In genomic region chr15:82111918-82112317, GRCh38 we compare ENCODE assay signal across 1 cellular context.
TF ChIP-seq lines count a peak whose summit lies in the region.

No MANE protein-coding gene starts in this region.

TF ChIP-seq in IMR-90, 13 proteins besides CTCF, POLR2A, EP300 and RAD21:
- TF ChIP-seq ELK1 (IDR thresholded peaks at IDR 0.05; ENCODE audit: borderline replicate concordance, low read depth, low read length) (no peak), RFX5 (IDR thresholded peaks at IDR 0.05; ENCODE audit: low read depth, low read length) (no peak), CEBPB (IDR thresholded peaks at IDR 0.05; ENCODE audit: low read depth, low read length) (no peak), USF2 (IDR thresholded peaks at IDR 0.05; ENCODE audit: low read depth, low read length) (no peak), MXI1 (IDR thresholded peaks at IDR 0.05; ENCODE audit: borderline replicate concordance, low read depth, low read length) (no peak), MAZ (IDR thresholded peaks at IDR 0.05; ENCODE audit: borderline replicate concordance, low read depth, low read length) (no peak), MAFK (IDR thresholded peaks at IDR 0.05; ENCODE audit: low read depth, low read length) (no peak), NFE2L2 (IDR thresholded peaks at IDR 0.05; ENCODE audit: low read depth, low read length) (no peak), RCOR1 (IDR thresholded peaks at IDR 0.05; ENCODE audit: insufficient replicate concordance, low read length) (no peak), CHD1 (IDR thresholded peaks at IDR 0.05; ENCODE audit: low read depth, low read length) (no peak), FOS (IDR thresholded peaks at IDR 0.05; ENCODE audit: low read depth, low read length) (no peak), SMC3 (IDR thresholded peaks at IDR 0.05; ENCODE audit: low read depth, low read length) (no peak)
TF ChIP-seq in IMR-90: peak in this region for 0.
